2 cellular contexts compared by ENCODE assay signal in the genomic region with DNA sequence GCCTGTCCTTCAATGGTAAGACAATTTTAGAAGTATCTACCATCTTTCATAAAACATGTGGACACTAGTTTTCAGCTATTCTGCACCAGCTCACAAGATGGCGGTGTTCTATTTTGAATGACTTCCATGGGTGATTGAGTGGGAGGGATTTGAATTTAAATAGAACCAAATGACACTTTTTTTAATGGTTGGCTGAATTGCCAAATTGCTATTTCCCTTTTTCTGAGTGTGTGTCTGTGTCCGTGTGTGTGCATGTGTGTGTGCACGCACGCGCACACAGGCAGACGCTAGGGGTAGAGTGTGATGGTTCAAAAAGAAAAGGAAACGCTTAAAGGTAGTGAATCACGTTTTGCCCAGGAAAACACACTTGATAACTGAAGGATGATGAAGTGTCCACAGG.
TF ChIP-seq lines count a peak whose summit lies in the region.

No MANE protein-coding gene starts in this region.

TF ChIP-seq in SK-N-SH treated with all-trans-retinoic acid at 6 μM for 48 hours, 23 proteins besides CTCF, POLR2A, EP300 and RAD21 (continued from another document):
- TF ChIP-seq TOX (CRISPR knock-in tag; IDR thresholded peaks at IDR 0.05; ENCODE audit: borderline replicate concordance) (no peak), PPARA (CRISPR knock-in tag; IDR thresholded peaks at IDR 0.05; ENCODE audit: borderline replicate concordance) (no peak), ZFP30 (CRISPR knock-in tag; IDR thresholded peaks at IDR 0.05) (no peak), TCF4 (CRISPR knock-in tag; IDR thresholded peaks at IDR 0.05; ENCODE audit: borderline replicate concordance) (no peak), ZC3H10 (CRISPR knock-in tag; IDR thresholded peaks at IDR 0.05) (no peak), ISL1 (CRISPR knock-in tag; IDR thresholded peaks at IDR 0.05) (no peak)

TF ChIP-seq in K562, 482 proteins besides CTCF, POLR2A, EP300 and RAD21 (continued from another document):
- TF ChIP-seq, protein P1, sequence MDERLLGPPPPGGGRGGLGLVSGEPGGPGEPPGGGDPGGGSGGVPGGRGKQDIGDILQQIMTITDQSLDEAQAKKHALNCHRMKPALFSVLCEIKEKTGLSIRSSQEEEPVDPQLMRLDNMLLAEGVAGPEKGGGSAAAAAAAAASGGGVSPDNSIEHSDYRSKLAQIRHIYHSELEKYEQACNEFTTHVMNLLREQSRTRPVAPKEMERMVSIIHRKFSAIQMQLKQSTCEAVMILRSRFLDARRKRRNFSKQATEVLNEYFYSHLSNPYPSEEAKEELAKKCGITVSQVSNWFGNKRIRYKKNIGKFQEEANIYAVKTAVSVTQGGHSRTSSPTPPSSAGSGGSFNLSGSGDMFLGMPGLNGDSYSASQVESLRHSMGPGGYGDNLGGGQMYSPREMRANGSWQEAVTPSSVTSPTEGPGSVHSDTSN (CRISPR knock-in tag; IDR thresholded peaks at IDR 0.05; ENCODE audit: low read depth): no peak
- TF ChIP-seq, protein P1 (tag; conservative IDR thresholded peaks at IDR 0.05; ENCODE audit: low read depth): no peak
- no peak for TF ChIP-seq ZNF785 (CRISPR knock-in tag; IDR thresholded peaks at IDR 0.05)
- TF ChIP-seq MTA1 (IDR thresholded peaks at IDR 0.05; ENCODE audit: borderline replicate concordance): no peak
- no peak for TF ChIP-seq FOXA1 (IDR thresholded peaks at IDR 0.05; ENCODE audit: borderline replicate concordance)
